8 cellular contexts compared by ENCODE assay signal in the genomic region with DNA sequence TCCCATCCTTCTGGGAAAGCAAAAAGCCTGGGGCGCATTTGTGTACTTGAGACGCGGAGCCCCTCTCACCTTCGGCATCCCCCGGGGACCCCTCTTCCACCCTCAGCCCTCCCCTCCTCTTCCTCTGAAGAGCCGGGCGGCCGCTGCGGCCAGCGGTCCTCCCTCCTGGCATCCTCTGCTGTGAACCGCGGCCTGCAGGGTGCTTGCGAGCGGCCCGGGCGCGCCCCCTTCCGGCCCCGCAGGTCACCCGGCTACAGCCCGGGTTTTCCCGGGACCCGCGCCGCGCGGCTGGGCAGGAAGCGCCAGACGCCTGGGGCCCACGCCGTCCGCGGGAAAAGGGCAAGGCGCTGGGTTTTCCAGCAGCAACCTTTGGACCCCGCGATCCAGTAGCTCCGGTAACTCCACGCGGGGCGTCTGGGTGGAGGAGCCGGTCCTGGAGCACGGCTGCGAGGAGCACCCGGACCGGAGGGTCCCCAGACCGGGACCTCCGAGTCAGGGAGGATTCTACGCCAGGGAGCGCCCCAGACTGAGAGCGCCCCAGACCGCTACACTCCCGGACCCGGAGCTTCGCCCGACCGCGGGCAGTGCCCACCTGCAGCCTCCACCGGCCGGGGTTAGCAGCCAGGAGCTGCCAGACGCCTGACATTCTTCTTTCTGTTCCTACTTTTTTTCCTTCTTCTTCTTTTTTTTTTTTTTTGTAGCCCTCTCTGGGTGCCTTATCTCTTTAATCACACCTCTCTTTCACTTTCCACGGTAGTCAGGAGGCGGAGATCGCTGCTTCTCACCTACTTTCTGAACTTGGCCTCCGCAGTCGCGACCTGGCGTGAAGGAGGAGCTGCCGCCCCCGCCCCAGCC. TPM values are rescaled to one million over a fixed set of nuclear protein-coding genes. Genes with fewer than 3 reads are reported as not detected.
DNase-seq lines count a peak whose midpoint lies in the region; ATAC-seq and TF ChIP-seq lines count a peak whose summit lies in the region.

A gene with protein sequence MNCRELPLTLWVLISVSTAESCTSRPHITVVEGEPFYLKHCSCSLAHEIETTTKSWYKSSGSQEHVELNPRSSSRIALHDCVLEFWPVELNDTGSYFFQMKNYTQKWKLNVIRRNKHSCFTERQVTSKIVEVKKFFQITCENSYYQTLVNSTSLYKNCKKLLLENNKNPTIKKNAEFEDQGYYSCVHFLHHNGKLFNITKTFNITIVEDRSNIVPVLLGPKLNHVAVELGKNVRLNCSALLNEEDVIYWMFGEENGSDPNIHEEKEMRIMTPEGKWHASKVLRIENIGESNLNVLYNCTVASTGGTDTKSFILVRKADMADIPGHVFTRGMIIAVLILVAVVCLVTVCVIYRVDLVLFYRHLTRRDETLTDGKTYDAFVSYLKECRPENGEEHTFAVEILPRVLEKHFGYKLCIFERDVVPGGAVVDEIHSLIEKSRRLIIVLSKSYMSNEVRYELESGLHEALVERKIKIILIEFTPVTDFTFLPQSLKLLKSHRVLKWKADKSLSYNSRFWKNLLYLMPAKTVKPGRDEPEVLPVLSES (plus strand): TSS at position 271 of the 855 bp plus-strand sequence. CDS start 6,865 bp downstream, outside the sequence.

- no peaks in the 10 kb centered on the region for H3K36me3 ChIP-seq in kidney epithelial cell (ENCODE audit: control insufficient read depth, insufficient read depth, low read length)

- POLR2A ChIA-PET in WTC11 (lab: Charles Lee): no interaction called here

- peak within 1 kb of the TSS; percentile 83 for H3K4me3 Mint-ChIP-seq in WTC11

- no peaks in the 10 kb centered on the region for H3K36me3 Mint-ChIP-seq in WTC11

- peaks cover 3% of the 10 kb centered on the region; the same call in 1 of the 2 replicates for H3K4me1 Mint-ChIP-seq in WTC11

- ATAC-seq in HG02588 (IDR thresholded peaks at IDR 0.05; ENCODE audit: unreplicated experiment) (peak; percentile 95), WTC11 (peak; percentile 97)

- peaks cover 32% of the 10 kb centered on the region for H3K27me3 Mint-ChIP-seq in WTC11 (ENCODE audit: low read depth)

- peak in 2 of 3 experiments; percentile 38 to 48 for DNase-seq in NCI-H1417 (lab: John Stamatoyannopoulos, UW)
- no peak for DNase-seq in NCI-H1417 treated with DMSO at 0.1 percent for 48 hours (lab: John Stamatoyannopoulos, UW)
- DNase-seq in NB4 (ENCODE audit: low read depth): peak; percentile 86
- DNase-seq in WTC11 (ENCODE audit: low spot score): peak; percentile 79
- DNase-seq in central memory CD4-positive, alpha-beta T cell: peak; percentile 63
- DNase-seq in kidney epithelial cell (ENCODE audit: low read depth): peak; percentile 25
- DNase-seq in stimulated activated CD4-positive, alpha-beta T cell treated with anti-CD3 and anti-CD28 coated beads, Interleukin-15, amount 100 ng/mL, for 48 hours (ENCODE audit: low read depth in 2 of 2): peak; percentile 50 to 64

- TF ChIP-seq POLR2A in NB4 (IDR thresholded peaks at IDR 0.05; ENCODE audit: extremely low read depth, insufficient read length): no peak

- H3K27ac Mint-ChIP-seq in WTC11: no peak within 1 kb of the TSS

- TF ChIP-seq CTCF in NB4 (IDR thresholded peaks at IDR 0.05; ENCODE audit: low read depth, low read length): peak; percentile 57
- peak; percentile 59; the same call in 1 of the 2 replicates for TF ChIP-seq CTCF in WTC11 (IDR thresholded peaks at IDR 0.05)
- peak; percentile 34 for TF ChIP-seq CTCF in kidney epithelial cell (IDR thresholded peaks at IDR 0.05; ENCODE audit: insufficient read depth, low read length, poor library complexity, severe bottlenecking)

- no peaks in the 10 kb centered on the region for H3K9me3 Mint-ChIP-seq in WTC11

- H3K27me3 ChIP-seq in kidney epithelial cell (ENCODE audit: control insufficient read depth, insufficient read depth, low read length): no peaks in the 10 kb centered on the region

- H3K4me3 ChIP-seq in NB4 (ENCODE audit: low read depth, low read length): peak within 1 kb of the TSS; percentile 62
- H3K4me3 ChIP-seq in kidney epithelial cell (ENCODE audit: low read depth, low read length): peak within 1 kb of the TSS; percentile 83

- CTCF ChIA-PET in WTC11 (lab: Charles Lee): interaction anchor here (0.6 to 1.7 kb wide), 12 partner anchors 15 to 1379 kb away, joined by 3 to 14 read pairs (median 4); a partner anchor contains a TSS

TF ChIP-seq in WTC11, 78 proteins besides CTCF, POLR2A, EP300 and RAD21 (continues in another document):
- no peak for TF ChIP-seq NFYB (CRISPR knock-in tag; conservative IDR thresholded peaks at IDR 0.05; ENCODE audit: low read depth)
- no peak for TF ChIP-seq NFE2L1 (CRISPR knock-in tag; IDR thresholded peaks at IDR 0.05)
- no peak for TF ChIP-seq ZNF317 (CRISPR knock-in tag; IDR thresholded peaks at IDR 0.05; ENCODE audit: borderline replicate concordance, low read depth)
- TF ChIP-seq, protein P1, sequence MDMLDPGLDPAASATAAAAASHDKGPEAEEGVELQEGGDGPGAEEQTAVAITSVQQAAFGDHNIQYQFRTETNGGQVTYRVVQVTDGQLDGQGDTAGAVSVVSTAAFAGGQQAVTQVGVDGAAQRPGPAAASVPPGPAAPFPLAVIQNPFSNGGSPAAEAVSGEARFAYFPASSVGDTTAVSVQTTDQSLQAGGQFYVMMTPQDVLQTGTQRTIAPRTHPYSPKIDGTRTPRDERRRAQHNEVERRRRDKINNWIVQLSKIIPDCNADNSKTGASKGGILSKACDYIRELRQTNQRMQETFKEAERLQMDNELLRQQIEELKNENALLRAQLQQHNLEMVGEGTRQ (CRISPR knock-in tag; IDR thresholded peaks at IDR 0.05): no peak
- TF ChIP-seq, protein P2, sequence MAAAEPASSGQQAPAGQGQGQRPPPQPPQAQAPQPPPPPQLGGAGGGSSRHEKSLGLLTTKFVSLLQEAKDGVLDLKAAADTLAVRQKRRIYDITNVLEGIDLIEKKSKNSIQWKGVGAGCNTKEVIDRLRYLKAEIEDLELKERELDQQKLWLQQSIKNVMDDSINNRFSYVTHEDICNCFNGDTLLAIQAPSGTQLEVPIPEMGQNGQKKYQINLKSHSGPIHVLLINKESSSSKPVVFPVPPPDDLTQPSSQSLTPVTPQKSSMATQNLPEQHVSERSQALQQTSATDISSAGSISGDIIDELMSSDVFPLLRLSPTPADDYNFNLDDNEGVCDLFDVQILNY (CRISPR knock-in tag; IDR thresholded peaks at IDR 0.05): peak; percentile 19; the same call in 1 of the 2 replicates
- TF ChIP-seq, protein P3, sequence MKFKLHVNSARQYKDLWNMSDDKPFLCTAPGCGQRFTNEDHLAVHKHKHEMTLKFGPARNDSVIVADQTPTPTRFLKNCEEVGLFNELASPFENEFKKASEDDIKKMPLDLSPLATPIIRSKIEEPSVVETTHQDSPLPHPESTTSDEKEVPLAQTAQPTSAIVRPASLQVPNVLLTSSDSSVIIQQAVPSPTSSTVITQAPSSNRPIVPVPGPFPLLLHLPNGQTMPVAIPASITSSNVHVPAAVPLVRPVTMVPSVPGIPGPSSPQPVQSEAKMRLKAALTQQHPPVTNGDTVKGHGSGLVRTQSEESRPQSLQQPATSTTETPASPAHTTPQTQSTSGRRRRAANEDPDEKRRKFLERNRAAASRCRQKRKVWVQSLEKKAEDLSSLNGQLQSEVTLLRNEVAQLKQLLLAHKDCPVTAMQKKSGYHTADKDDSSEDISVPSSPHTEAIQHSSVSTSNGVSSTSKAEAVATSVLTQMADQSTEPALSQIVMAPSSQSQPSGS (CRISPR knock-in tag; IDR thresholded peaks at IDR 0.05; ENCODE audit: borderline replicate concordance, low read depth): no peak
- TF ChIP-seq, protein P4, sequence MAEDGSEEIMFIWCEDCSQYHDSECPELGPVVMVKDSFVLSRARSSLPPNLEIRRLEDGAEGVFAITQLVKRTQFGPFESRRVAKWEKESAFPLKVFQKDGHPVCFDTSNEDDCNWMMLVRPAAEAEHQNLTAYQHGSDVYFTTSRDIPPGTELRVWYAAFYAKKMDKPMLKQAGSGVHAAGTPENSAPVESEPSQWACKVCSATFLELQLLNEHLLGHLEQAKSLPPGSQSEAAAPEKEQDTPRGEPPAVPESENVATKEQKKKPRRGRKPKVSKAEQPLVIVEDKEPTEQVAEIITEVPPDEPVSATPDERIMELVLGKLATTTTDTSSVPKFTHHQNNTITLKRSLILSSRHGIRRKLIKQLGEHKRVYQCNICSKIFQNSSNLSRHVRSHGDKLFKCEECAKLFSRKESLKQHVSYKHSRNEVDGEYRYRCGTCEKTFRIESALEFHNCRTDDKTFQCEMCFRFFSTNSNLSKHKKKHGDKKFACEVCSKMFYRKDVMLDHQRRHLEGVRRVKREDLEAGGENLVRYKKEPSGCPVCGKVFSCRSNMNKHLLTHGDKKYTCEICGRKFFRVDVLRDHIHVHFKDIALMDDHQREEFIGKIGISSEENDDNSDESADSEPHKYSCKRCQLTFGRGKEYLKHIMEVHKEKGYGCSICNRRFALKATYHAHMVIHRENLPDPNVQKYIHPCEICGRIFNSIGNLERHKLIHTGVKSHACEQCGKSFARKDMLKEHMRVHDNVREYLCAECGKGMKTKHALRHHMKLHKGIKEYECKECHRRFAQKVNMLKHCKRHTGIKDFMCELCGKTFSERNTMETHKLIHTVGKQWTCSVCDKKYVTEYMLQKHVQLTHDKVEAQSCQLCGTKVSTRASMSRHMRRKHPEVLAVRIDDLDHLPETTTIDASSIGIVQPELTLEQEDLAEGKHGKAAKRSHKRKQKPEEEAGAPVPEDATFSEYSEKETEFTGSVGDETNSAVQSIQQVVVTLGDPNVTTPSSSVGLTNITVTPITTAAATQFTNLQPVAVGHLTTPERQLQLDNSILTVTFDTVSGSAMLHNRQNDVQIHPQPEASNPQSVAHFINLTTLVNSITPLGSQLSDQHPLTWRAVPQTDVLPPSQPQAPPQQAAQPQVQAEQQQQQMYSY (CRISPR knock-in tag; IDR thresholded peaks at IDR 0.05): peak; percentile 93
- TF ChIP-seq, protein P5, sequence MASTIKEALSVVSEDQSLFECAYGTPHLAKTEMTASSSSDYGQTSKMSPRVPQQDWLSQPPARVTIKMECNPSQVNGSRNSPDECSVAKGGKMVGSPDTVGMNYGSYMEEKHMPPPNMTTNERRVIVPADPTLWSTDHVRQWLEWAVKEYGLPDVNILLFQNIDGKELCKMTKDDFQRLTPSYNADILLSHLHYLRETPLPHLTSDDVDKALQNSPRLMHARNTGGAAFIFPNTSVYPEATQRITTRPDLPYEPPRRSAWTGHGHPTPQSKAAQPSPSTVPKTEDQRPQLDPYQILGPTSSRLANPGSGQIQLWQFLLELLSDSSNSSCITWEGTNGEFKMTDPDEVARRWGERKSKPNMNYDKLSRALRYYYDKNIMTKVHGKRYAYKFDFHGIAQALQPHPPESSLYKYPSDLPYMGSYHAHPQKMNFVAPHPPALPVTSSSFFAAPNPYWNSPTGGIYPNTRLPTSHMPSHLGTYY (CRISPR knock-in tag; IDR thresholded peaks at IDR 0.05): no peak
- TF ChIP-seq, protein P6, sequence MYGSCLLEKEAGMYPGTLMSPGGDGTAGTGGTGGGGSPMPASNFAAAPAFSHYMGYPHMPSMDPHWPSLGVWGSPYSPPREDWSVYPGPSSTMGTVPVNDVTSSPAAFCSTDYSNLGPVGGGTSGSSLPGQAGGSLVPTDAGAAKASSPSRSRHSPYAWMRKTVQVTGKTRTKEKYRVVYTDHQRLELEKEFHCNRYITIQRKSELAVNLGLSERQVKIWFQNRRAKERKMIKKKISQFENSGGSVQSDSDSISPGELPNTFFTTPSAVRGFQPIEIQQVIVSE (CRISPR knock-in tag; IDR thresholded peaks at IDR 0.05; ENCODE audit: borderline replicate concordance): no peak

RNA-seq across cellular contexts. Expression of the gene that starts here (rescaled TPM):
- total RNA-seq in WTC11 (2021) (0.25 to 0.46 TPM in 2 of 3 replicates, not detected in the other), kidney epithelial cell (5.1 and 9.2 TPM in 2 replicates)

Comparison
In these comparisons a context has a peak if more than half of its experiments do, and no peak if none do; other contexts are left out.
1. Peak in DNase-seq and ATAC-seq in WTC11; RNA of the gene not detected or under 1 TPM.